9 cellular contexts compared by ENCODE assay signal in the genomic region with DNA sequence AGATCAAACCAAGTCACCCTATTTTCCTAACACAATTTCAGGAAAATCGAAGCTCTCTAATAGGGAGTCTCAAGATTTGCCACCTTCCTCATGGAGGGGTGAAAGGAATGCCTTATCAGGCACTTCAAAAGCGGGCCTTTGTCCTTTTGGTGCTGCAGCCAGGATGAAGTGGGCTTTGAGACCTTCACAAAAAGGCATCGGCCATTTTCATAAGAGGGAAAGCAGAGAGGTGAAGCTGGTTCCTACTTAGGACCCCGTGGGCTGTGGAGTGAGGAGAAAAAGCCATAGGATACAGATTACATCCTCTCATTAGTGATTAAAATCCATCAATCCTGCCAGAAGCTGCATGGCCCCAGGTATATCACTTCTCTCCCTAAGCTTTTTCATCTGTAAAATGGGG. TPM values are rescaled to one million over a fixed set of nuclear protein-coding genes. Genes with fewer than 3 reads are reported as not detected.
DNase-seq lines count a peak whose midpoint lies in the region; ATAC-seq and TF ChIP-seq lines count a peak whose summit lies in the region.
"Had no signal": no experiment of that assay in that cellular context is flagged by ENCODE, and none has a peak within 500 bp of the region (broad histone marks: within the 10 kb centered on the region; RNA-seq: fewer than 3 reads in every experiment).

No MANE protein-coding gene starts in this region.

- peak overlapping the region; percentile 88 for H3K4me3 ChIP-seq in left ventricle myocardium inferior
- H3K4me3 ChIP-seq in mesodermal cell (ENCODE audit: extremely low read depth, insufficient read depth, low read length, poor library complexity, severe bottlenecking): peak overlapping the region; percentile 80
- H3K4me3 ChIP-seq in vagina: peak overlapping the region; percentile 79 to 87

- WGBS in mesodermal cell (ENCODE audit: insufficient coverage in 2 of 2), 2 experiments: 75 to 76% methylated on average over 2 of the region's 4 CpGs

- no peak for TF ChIP-seq POLR2A in vagina (IDR thresholded peaks at IDR 0.05)

- H3K27ac Mint-ChIP-seq in brain: peak overlapping the region; percentile 84 to 94 (median 93)

- peaks cover 6% of the 10 kb centered on the region for H3K36me3 Mint-ChIP-seq in brain

- H3K4me1 Mint-ChIP-seq in brain: peaks cover 33% of the 10 kb centered on the region

- H3K27me3 ChIP-seq in left ventricle myocardium inferior (ENCODE audit: low read depth) (no peaks in the 10 kb centered on the region), vagina (no peaks in the 10 kb centered on the region)

- no peak for DNase-seq in left ventricle myocardium inferior
- DNase-seq in Right ventricle myocardium inferior (ENCODE audit: missing footprints): no peak
- DNase-seq in vagina (ENCODE audit: extremely low spot score in 2 of 2): no peak
- DNase-seq in pons (ENCODE audit: low spot score): no peak
- no peak for DNase-seq in NOMO-1 (lab: John Stamatoyannopoulos, UW; ENCODE audit: unreplicated experiment in 2 of 2)
- DNase-seq in NCI-H128 (lab: John Stamatoyannopoulos, UW; ENCODE audit: unreplicated experiment): no peak
- DNase-seq: stimulated activated CD8-positive, alpha-beta memory T cell treated with anti-CD3 and anti-CD28 coated beads, Interleukin-4, amount 100 ng/mL, for 48 hours had no signal

- H3K4me3 Mint-ChIP-seq in brain: peak overlapping the region; percentile 96 to 99 (median 97)

- no peaks in the 10 kb centered on the region for H3K9me3 Mint-ChIP-seq in brain

- intact Hi-C loops in left ventricle myocardium inferior (cut with micrococcal nuclease) (loop anchor here (5.0 to 10.0 kb wide), 2 partner anchors 56 to 96 kb away; no protein-coding TSS in a partner anchor), Right ventricle myocardium inferior (cut with DNase I) (loop anchor here (1.0 to 5.0 kb wide), 3 partner anchors 28 to 166 kb away; no protein-coding TSS in a partner anchor), vagina (cut with DNase I) (loop anchor here (2.0 to 5.0 kb wide), 2 partner anchors 116 to 166 kb away; no protein-coding TSS in a partner anchor)

- no peak for ATAC-seq in Right ventricle myocardium inferior

- H3K4me1 ChIP-seq in left ventricle myocardium inferior: peaks cover 44% of the 10 kb centered on the region
- peaks cover 7% of the 10 kb centered on the region for H3K4me1 ChIP-seq in mesodermal cell (ENCODE audit: control insufficient read depth, insufficient read depth, low read length, poor library complexity, severe bottlenecking)
- peaks cover 35% of the 10 kb centered on the region for H3K4me1 ChIP-seq in vagina

- H3K27ac ChIP-seq in left ventricle myocardium inferior (replicated peaks) (no peak overlapping the region), mesodermal cell (ENCODE audit: low read depth, low read length, severe bottlenecking) (no peak overlapping the region), vagina (no peak overlapping the region)

- H3K36me3 ChIP-seq in left ventricle myocardium inferior (peaks cover 8% of the 10 kb centered on the region), mesodermal cell (ENCODE audit: control insufficient read depth, insufficient read depth, low read length) (peaks cover 27% of the 10 kb centered on the region), vagina (peaks cover 0 to 7% of the 10 kb centered on the region in 2 donors)

- H3K9me3 ChIP-seq in left ventricle myocardium inferior (replicated peaks) (no peaks in the 10 kb centered on the region), mesodermal cell (ENCODE audit: control insufficient read depth, low read length) (no peaks in the 10 kb centered on the region), vagina (no peaks in the 10 kb centered on the region)

- peaks cover 8% of the 10 kb centered on the region for H3K27me3 Mint-ChIP-seq in brain

- TF ChIP-seq CTCF in left ventricle myocardium inferior (IDR thresholded peaks at IDR 0.05; ENCODE audit: borderline replicate concordance) (no peak), brain (conservative IDR thresholded peaks at IDR 0.05) (no peak), vagina (IDR thresholded peaks at IDR 0.05) (no peak)

RNA-seq across cellular contexts. Expression of a gene that starts 0.9 kb away (rescaled TPM):
- 39.6 TPM for total RNA-seq in left ventricle myocardium inferior
- 45.7 TPM for total RNA-seq in Right ventricle myocardium inferior
- 47.8 TPM for polyA plus RNA-seq in brain (ENCODE audit: insufficient read depth, low read depth, low replicate concordance)
- 46.3 TPM for polyA plus RNA-seq in mesodermal cell (2013, experiment 1 of 2)
- 48.0 TPM for polyA plus RNA-seq in mesodermal cell (2013, experiment 2 of 2)
- total RNA-seq in vagina: 18.4 TPM

RNA-seq across cellular contexts. Expression of a gene that starts 39.5 kb away (rescaled TPM):
- total RNA-seq in left ventricle myocardium inferior: 246 TPM
- 258 TPM for total RNA-seq in Right ventricle myocardium inferior
- 59.1 TPM for polyA plus RNA-seq in brain (ENCODE audit: insufficient read depth, low read depth, low replicate concordance)
- polyA plus RNA-seq in mesodermal cell (2013, experiment 1 of 2): 95.6 TPM
- 100 TPM for polyA plus RNA-seq in mesodermal cell (2013, experiment 2 of 2)
- 68.3 TPM for total RNA-seq in vagina

RNA-seq across cellular contexts. Expression of a gene that starts 43.9 kb away (rescaled TPM):
- total RNA-seq in left ventricle myocardium inferior (5.9 TPM), Right ventricle myocardium inferior (4.7 TPM), vagina (1.7 TPM)
- polyA plus RNA-seq in brain (ENCODE audit: insufficient read depth, low read depth, low replicate concordance): 3.0 TPM
- 6.4 TPM for polyA plus RNA-seq in mesodermal cell (2013, experiment 1 of 2)
- polyA plus RNA-seq in mesodermal cell (2013, experiment 2 of 2): 4.2 TPM
